In genomic region chr12:12885060-12885792, GRCh38 we compare ENCODE assay signal across 20 cellular contexts. TPM values are rescaled to one million over a fixed set of nuclear protein-coding genes. Genes with fewer than 3 reads are reported as not detected.
DNase-seq lines count a peak whose midpoint lies in the region; ATAC-seq and TF ChIP-seq lines count a peak whose summit lies in the region.
"Had no signal": no experiment of that assay in that cellular context is flagged by ENCODE, and none has a peak within 500 bp of the region (broad histone marks: within the 10 kb centered on the region; RNA-seq: fewer than 3 reads in every experiment).

No MANE protein-coding gene starts in this region.

- no peaks in the 10 kb centered on the region for H3K36me3 ChIP-seq in mesendoderm (ENCODE audit: control insufficient read depth, insufficient read depth, low read length)
- H3K36me3 ChIP-seq: breast epithelium, gastrocnemius medialis, vagina had no signal

- TF ChIP-seq POLR2A in erythroblast (IDR thresholded peaks at IDR 0.05; ENCODE audit: low read length): no peak

- peak; percentile 78 for ATAC-seq in WTC11
- ATAC-seq in left lobe of liver: no peak
- no peak for ATAC-seq in HG03135 (IDR thresholded peaks at IDR 0.05; ENCODE audit: unreplicated experiment)
- ATAC-seq: activated CD8-positive, alpha-beta T cell treated with anti-CD3 and anti-CD28 coated beads for 36 hours; activated T-cell treated with anti-CD3 and anti-CD28 coated beads, Interleukin-2, amount 50 U/mL, for 4 hours; gastrocnemius medialis had no signal

- H3K4me1 ChIP-seq in mesendoderm (ENCODE audit: control insufficient read depth, low read depth, low read length): peaks cover 9% of the 10 kb centered on the region
- H3K4me1 ChIP-seq: breast epithelium had no signal

- no TSS peak for BruUV-seq in Calu3 (replicated peaks; lab: Mats Ljungman, UMichigan)

- intact Hi-C loops in Calu3 (cut with micrococcal nuclease; ENCODE audit: unreplicated experiment): no loop called here

- peak; percentile 92 for TF ChIP-seq EP300 in Ishikawa (IDR thresholded peaks at IDR 0.05; ENCODE audit: borderline replicate concordance)

- H3K4ac ChIP-seq in mesendoderm (ENCODE audit: low read depth, low read length): no peak overlapping the region

- H3K4me3 ChIP-seq in mesendoderm (ENCODE audit: low read length): no peak overlapping the region
- H3K4me3 ChIP-seq: breast epithelium, gastrocnemius medialis, vagina had no signal

- H3K9ac ChIP-seq in mesendoderm (ENCODE audit: low read length): no peak overlapping the region

- no peak overlapping the region for H2BK120ac ChIP-seq in mesendoderm (ENCODE audit: low read depth, low read length)

- H3K4me2 ChIP-seq in mesendoderm (ENCODE audit: low read length): no peak overlapping the region

- H3K23ac ChIP-seq in mesendoderm (ENCODE audit: low read length): no peak overlapping the region

- WGBS in mesendoderm (ENCODE audit: extremely low coverage, insufficient coverage, low lambda C conversion rate): no CpG with 5 or more reads among the region's 14 CpGs

- no peaks in the 10 kb centered on the region for H3K9me3 Mint-ChIP-seq in Calu3 (ENCODE audit: low read depth, unreplicated experiment)
- no peaks in the 10 kb centered on the region for H3K9me3 Mint-ChIP-seq in WTC11
- H3K9me3 Mint-ChIP-seq: activated B cell treated with CpG ODN at 0.5 μM for 24 hours; activated CD8-positive, alpha-beta T cell treated with anti-CD3 and anti-CD28 coated beads for 36 hours; activated naive CD8-positive, alpha-beta T cell treated with anti-CD3 and anti-CD28 coated beads, Interleukin-2, amount 10 ng/mL, durations not matched to agents 7 days and 5 days; activated T-cell treated with anti-CD3 and anti-CD28 coated beads, Interleukin-2, amount 50 U/mL, for 4 hours had no signal

- DNase-seq in Calu3 (no peak), WTC11 (ENCODE audit: low spot score) (peak; percentile 41), mesendoderm (peak; percentile 74), left lobe of liver (ENCODE audit: low spot score) (no peak), erythroblast (lab: John Stamatoyannopoulos, UW) (no peak), NCI-H524 treated with DMSO at 0.1 percent for 48 hours (lab: John Stamatoyannopoulos, UW) (no peak)
- DNase-seq: activated B cell treated with CpG ODN at 0.5 μM for 24 hours; activated CD8-positive, alpha-beta T cell treated with anti-CD3 and anti-CD28 coated beads for 36 hours; activated naive CD8-positive, alpha-beta T cell treated with anti-CD3 and anti-CD28 coated beads, Interleukin-2, amount 10 ng/mL, durations not matched to agents 7 days and 5 days; activated T-cell treated with anti-CD3 and anti-CD28 coated beads, Interleukin-2, amount 50 U/mL, for 4 hours; COR-L47; gastrocnemius medialis; NCI-H1105 treated with DMSO at 0.1 percent for 48 hours; NCI-H446 treated with DMSO at 0.1 percent for 48 hours; stimulated activated CD4-positive, alpha-beta T cell treated with anti-CD3 and anti-CD28 coated beads, Interleukin-4, amount 100 ng/mL, for 24 hours; T-helper 2 cell had no signal

- no peak overlapping the region for H3K4me3 Mint-ChIP-seq in Calu3 (ENCODE audit: low read depth, unreplicated experiment)
- H3K4me3 Mint-ChIP-seq in WTC11: no peak overlapping the region
- H3K4me3 Mint-ChIP-seq: activated B cell treated with CpG ODN at 0.5 μM for 24 hours; activated CD8-positive, alpha-beta T cell treated with anti-CD3 and anti-CD28 coated beads for 36 hours; activated naive CD8-positive, alpha-beta T cell treated with anti-CD3 and anti-CD28 coated beads, Interleukin-2, amount 10 ng/mL, durations not matched to agents 7 days and 5 days; activated T-cell treated with anti-CD3 and anti-CD28 coated beads, Interleukin-2, amount 50 U/mL, for 4 hours had no signal

- no peak overlapping the region for H2AK5ac ChIP-seq in mesendoderm (ENCODE audit: low read length)

- TF ChIP-seq RAD21 in Ishikawa (IDR thresholded peaks at IDR 0.05; ENCODE audit: low read depth): peak; percentile 4; the same call in 1 of the 2 replicates

- peak overlapping the region; percentile 92 for H3K27ac Mint-ChIP-seq in Calu3 (ENCODE audit: unreplicated experiment)
- no peak overlapping the region; the same call in 1 of the 2 replicates for H3K27ac Mint-ChIP-seq in WTC11
- H3K27ac Mint-ChIP-seq: activated B cell treated with CpG ODN at 0.5 μM for 24 hours; activated CD8-positive, alpha-beta T cell treated with anti-CD3 and anti-CD28 coated beads for 36 hours; activated naive CD8-positive, alpha-beta T cell treated with anti-CD3 and anti-CD28 coated beads, Interleukin-2, amount 10 ng/mL, durations not matched to agents 7 days and 5 days had no signal

- H3K79me2 ChIP-seq in mesendoderm (ENCODE audit: control insufficient read depth, insufficient read depth, low read length): no peaks in the 10 kb centered on the region

- H3K79me1 ChIP-seq in mesendoderm (ENCODE audit: low read length): no peaks in the 10 kb centered on the region

- POLR2A ChIA-PET in WTC11 (lab: Charles Lee): no interaction called here

- H3K56ac ChIP-seq in mesendoderm (ENCODE audit: low read length): peak overlapping the region; percentile 11

- H2BK15ac ChIP-seq in mesendoderm (replicated peaks; ENCODE audit: low read depth): no peak overlapping the region

- peaks cover 91% of the 10 kb centered on the region for H3K4me1 Mint-ChIP-seq in Calu3 (ENCODE audit: low read depth, unreplicated experiment)
- peaks cover 20% of the 10 kb centered on the region for H3K4me1 Mint-ChIP-seq in WTC11

- no peak overlapping the region for H2BK5ac ChIP-seq in mesendoderm (ENCODE audit: low read length)

- no peak overlapping the region for H3K18ac ChIP-seq in mesendoderm (ENCODE audit: low read length)

- CTCF ChIA-PET in Calu3 (lab: Charles Lee) (no interaction called here), WTC11 (lab: Charles Lee) (no interaction called here)

- H4K5ac ChIP-seq in mesendoderm (ENCODE audit: low read length): no peak overlapping the region

- no peak overlapping the region for H4K8ac ChIP-seq in mesendoderm (ENCODE audit: low read depth, low read length)

- H3K27me3 Mint-ChIP-seq in Calu3 (ENCODE audit: unreplicated experiment): no peaks in the 10 kb centered on the region
- peaks cover 60% of the 10 kb centered on the region for H3K27me3 Mint-ChIP-seq in WTC11 (ENCODE audit: low read depth)

- TF ChIP-seq CTCF in Calu3 (IDR thresholded peaks at IDR 0.05; ENCODE audit: unreplicated experiment) (no peak), WTC11 (IDR thresholded peaks at IDR 0.05) (no peak)

- H3K36me3 Mint-ChIP-seq in Calu3 (ENCODE audit: insufficient read depth, unreplicated experiment) (peaks cover 59% of the 10 kb centered on the region), WTC11 (no peaks in the 10 kb centered on the region)
- H3K36me3 Mint-ChIP-seq: activated naive CD8-positive, alpha-beta T cell treated with anti-CD3 and anti-CD28 coated beads, Interleukin-2, amount 10 ng/mL, durations not matched to agents 7 days and 5 days had no signal

- H3K27ac ChIP-seq in mesendoderm (ENCODE audit: low read depth, low read length): no peak overlapping the region
- H3K27ac ChIP-seq: gastrocnemius medialis, vagina had no signal

- no peaks in the 10 kb centered on the region for H3K27me3 ChIP-seq in mesendoderm (ENCODE audit: insufficient read depth, low read length, poor library complexity)
- H3K27me3 ChIP-seq: breast epithelium, vagina had no signal

TF ChIP-seq in Ishikawa, 13 proteins besides CTCF, POLR2A, EP300 and RAD21 (continues in another document):
- TF ChIP-seq YY1 (IDR thresholded peaks at IDR 0.05; ENCODE audit: low read depth): peak; percentile 52
- TF ChIP-seq, protein P1, sequence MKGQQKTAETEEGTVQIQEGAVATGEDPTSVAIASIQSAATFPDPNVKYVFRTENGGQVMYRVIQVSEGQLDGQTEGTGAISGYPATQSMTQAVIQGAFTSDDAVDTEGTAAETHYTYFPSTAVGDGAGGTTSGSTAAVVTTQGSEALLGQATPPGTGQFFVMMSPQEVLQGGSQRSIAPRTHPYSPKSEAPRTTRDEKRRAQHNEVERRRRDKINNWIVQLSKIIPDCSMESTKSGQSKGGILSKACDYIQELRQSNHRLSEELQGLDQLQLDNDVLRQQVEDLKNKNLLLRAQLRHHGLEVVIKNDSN (IDR thresholded peaks at IDR 0.05): peak; percentile 87

TF ChIP-seq in WTC11, 78 proteins besides CTCF, POLR2A, EP300 and RAD21 (continues in another document):
- TF ChIP-seq, protein P1 (CRISPR knock-in tag; IDR thresholded peaks at IDR 0.05): peak; percentile 62; the same call in 1 of the 2 replicates
- TF ChIP-seq, protein P2, sequence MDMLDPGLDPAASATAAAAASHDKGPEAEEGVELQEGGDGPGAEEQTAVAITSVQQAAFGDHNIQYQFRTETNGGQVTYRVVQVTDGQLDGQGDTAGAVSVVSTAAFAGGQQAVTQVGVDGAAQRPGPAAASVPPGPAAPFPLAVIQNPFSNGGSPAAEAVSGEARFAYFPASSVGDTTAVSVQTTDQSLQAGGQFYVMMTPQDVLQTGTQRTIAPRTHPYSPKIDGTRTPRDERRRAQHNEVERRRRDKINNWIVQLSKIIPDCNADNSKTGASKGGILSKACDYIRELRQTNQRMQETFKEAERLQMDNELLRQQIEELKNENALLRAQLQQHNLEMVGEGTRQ (CRISPR knock-in tag; IDR thresholded peaks at IDR 0.05): peak; percentile 46; the same call in 1 of the 2 replicates
- TF ChIP-seq ELF4 (CRISPR knock-in tag; IDR thresholded peaks at IDR 0.05; ENCODE audit: low read depth): no peak

RNA-seq across cellular contexts. Expression of gene GPRC5A, which starts 6.1 kb away (rescaled TPM):
- total RNA-seq in Calu3 (2022): 742 and 748 TPM in 2 replicates
- total RNA-seq in WTC11 (2021): 1.1 to 1.3 TPM (median 1.3 TPM) in 3 replicates
- polyA plus RNA-seq in mesendoderm (2013, experiment 1 of 2): 0.59 TPM
- 0.52 TPM for polyA plus RNA-seq in mesendoderm (2013, experiment 2 of 2)
- total RNA-seq in left lobe of liver: 0.73 TPM
- total RNA-seq: activated B cell treated with CpG ODN at 0.5 μM for 24 hours; activated naive CD8-positive, alpha-beta T cell treated with anti-CD3 and anti-CD28 coated beads, Interleukin-2, amount 10 ng/mL, durations not matched to agents 7 days and 5 days had no signal

Comparison
In these comparisons a context has a peak if more than half of its experiments do, and no peak if none do; other contexts are left out.
1. DNase-seq: peak in WTC11 (single experiment) and mesendoderm (single experiment); none in Calu3 (single experiment), left lobe of liver (single experiment), erythroblast (0 of 2) and NCI-H524 treated with DMSO at 0.1 percent for 48 hours (single experiment).
2. RNA of gene GPRC5A, which starts 6.1 kb away (total RNA-seq): 742 to 748 TPM in Calu3; 1.1 to 1.3 TPM in WTC11 and 0.73 TPM in left lobe of liver (single experiment); every median in the first group is over 100 times any median in the second.